Comparison of ENCODE assay signal across 19 cellular contexts in the genomic region with DNA sequence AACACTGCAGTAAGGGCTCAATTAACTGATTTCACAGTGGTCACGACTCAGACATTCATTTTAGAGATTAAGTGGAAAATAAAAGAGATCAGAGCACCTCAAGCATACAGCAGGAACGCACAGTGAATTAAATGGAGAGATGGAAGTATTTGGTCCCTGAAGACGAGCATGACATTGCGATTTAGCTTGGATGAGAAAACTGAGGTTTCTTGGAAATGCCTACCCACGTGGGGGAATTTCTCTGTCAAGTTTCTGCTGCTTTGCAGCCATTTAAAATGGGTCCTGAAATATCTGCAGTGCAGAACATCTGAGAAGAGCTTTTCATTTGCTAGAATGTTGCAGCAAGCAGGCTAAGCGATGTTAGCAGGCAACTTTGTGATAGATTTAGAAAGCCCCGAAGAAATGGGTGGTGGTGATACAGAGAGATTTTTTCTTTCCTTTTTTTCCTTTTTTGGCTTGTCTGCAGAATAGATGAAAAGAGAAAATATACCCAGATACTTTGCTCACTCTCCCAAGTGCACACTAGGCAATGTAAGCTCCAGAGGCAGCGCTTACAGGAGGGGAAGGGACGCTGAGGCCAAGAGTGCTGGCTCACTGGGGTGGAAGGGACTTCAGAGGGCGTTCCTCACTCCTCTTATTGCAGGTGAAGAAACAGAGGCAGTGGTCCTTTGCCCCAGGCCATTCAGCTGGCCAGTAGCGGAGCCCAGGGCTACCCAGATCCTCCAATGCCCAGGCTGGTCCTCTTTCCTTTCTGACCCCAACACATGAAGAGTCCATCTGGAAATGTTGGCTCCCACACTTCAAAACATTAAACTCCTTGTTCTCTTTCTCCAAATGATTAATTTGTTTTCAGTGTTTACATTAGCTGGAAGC.
DNase-seq lines count a peak whose midpoint lies in the region; ATAC-seq and TF ChIP-seq lines count a peak whose summit lies in the region.
"Had no signal": no experiment of that assay in that cellular context is flagged by ENCODE, and none has a peak within 500 bp of the region (broad histone marks: within the 10 kb centered on the region; RNA-seq: fewer than 3 reads in every experiment).

No MANE protein-coding gene starts in this region.

- no peaks in the 10 kb centered on the region for H3K9me3 Mint-ChIP-seq in activated T-helper 2 cell treated with anti-CD3 and anti-CD28 coated beads, Interferon-gamma antibody, Interleukin-2, Interleukin-4, amounts not matched to agents 10 μg/mL and 5 μg/mL and 100 μg/mL, durations not matched to agents 14 hours and 24 hours and 36 hours
- H3K9me3 Mint-ChIP-seq: neural crest cell had no signal

- in situ Hi-C loops in mammary epithelial cell (cut with MboI; ENCODE audit: low sequenced_read_pairs in 2 of 2): no loop called here

- 76% methylated on average over 10 of the region's 11 CpGs for WGBS in mammary epithelial cell (ENCODE audit: low coverage, missing lambda C conversion rate)
- WGBS in mesenchymal stem cell: 71% methylated on average over 11 of the region's 11 CpGs
- WGBS in smooth muscle cell (ENCODE audit: low lambda C conversion rate): 79% methylated on average over 11 of the region's 11 CpGs

- H3K27ac ChIP-seq in PC-9: peak overlapping the region; percentile 84
- peak overlapping the region; percentile 15 for H3K27ac ChIP-seq in mammary epithelial cell (ENCODE audit: insufficient read depth, low read depth, low read length)
- peak overlapping the region; percentile 65 for H3K27ac ChIP-seq in mesenchymal stem cell (ENCODE audit: low read length, poor library complexity, severe bottlenecking)
- H3K27ac ChIP-seq in smooth muscle cell (ENCODE audit: low read depth): no peak overlapping the region

- H3K79me1 ChIP-seq in mesenchymal stem cell (replicated peaks; ENCODE audit: low read length, poor library complexity, severe bottlenecking): no peaks in the 10 kb centered on the region

- no peak overlapping the region for H3K14ac ChIP-seq in mesenchymal stem cell (ENCODE audit: low read length in 2 of 2)

- H3K27ac Mint-ChIP-seq in activated T-helper 2 cell treated with anti-CD3 and anti-CD28 coated beads, Interferon-gamma antibody, Interleukin-2, Interleukin-4, amounts not matched to agents 10 μg/mL and 5 μg/mL and 100 μg/mL, durations not matched to agents 14 hours and 24 hours and 36 hours: no peak overlapping the region

- H3F3A ChIP-seq in PC-9 (ENCODE audit: insufficient read depth, low read depth) (peaks cover 16% of the 10 kb centered on the region; the same call in 1 of the 2 replicates), smooth muscle cell (ENCODE audit: low read depth) (no peaks in the 10 kb centered on the region)

- peaks cover 2% of the 10 kb centered on the region for H3K27me3 Mint-ChIP-seq in activated T-helper 2 cell treated with anti-CD3 and anti-CD28 coated beads, Interferon-gamma antibody, Interleukin-2, Interleukin-4, amounts not matched to agents 10 μg/mL and 5 μg/mL and 100 μg/mL, durations not matched to agents 14 hours and 24 hours and 36 hours (ENCODE audit: low read depth)

- CTCF ChIA-PET in PC-9 (lab: Charles Lee) (interaction anchor here (1.0 kb wide), 1 partner anchor 15 kb away, joined by 6 read pairs; no protein-coding TSS in a partner anchor), mammary epithelial cell (lab: Charles Lee; ENCODE audit: low non-redundant PET) (no interaction called here)

- no peak overlapping the region for H3K23ac ChIP-seq in mesenchymal stem cell (ENCODE audit: low read length in 2 of 2)

- no peak overlapping the region for H3K4ac ChIP-seq in mesenchymal stem cell (ENCODE audit: low read depth in 1 of 2, low read length in 2 of 2)

- H3K4me3 ChIP-seq in PC-9 (no peak overlapping the region), mammary epithelial cell (replicated peaks in 1 of 3; ENCODE audit: insufficient read depth in 1 of 3, low read depth in 2 of 3, low read length in 3 of 3) (no peak overlapping the region), mesenchymal stem cell (ENCODE audit: insufficient read depth in 1 of 2, low read depth in 1 of 2, low read length in 2 of 2) (peak overlapping the region in 1 of 2 experiments; percentile 53), smooth muscle cell (no peak overlapping the region)

- H3K79me2 ChIP-seq in PC-9 (ENCODE audit: low read depth) (no peaks in the 10 kb centered on the region), mammary epithelial cell (ENCODE audit: insufficient read depth, low read length) (no peaks in the 10 kb centered on the region), smooth muscle cell (ENCODE audit: low read depth) (no peaks in the 10 kb centered on the region)

- BruUV-seq in PC-9 (replicated peaks; lab: Mats Ljungman, UMichigan) (TSS peak; percentile 92), mammary epithelial cell (replicated peaks; lab: Mats Ljungman, UMichigan) (no TSS peak)

- no peak overlapping the region for H2BK12ac ChIP-seq in mesenchymal stem cell (ENCODE audit: low read length in 2 of 2)

- H3K9me3 ChIP-seq in PC-9 (ENCODE audit: insufficient read depth, low read depth) (no peaks in the 10 kb centered on the region), mammary epithelial cell (replicated peaks; ENCODE audit: insufficient read depth, low read length) (no peaks in the 10 kb centered on the region), mesenchymal stem cell (ENCODE audit: control insufficient read depth, low read length) (no peaks in the 10 kb centered on the region), smooth muscle cell (replicated peaks; ENCODE audit: low read depth) (no peaks in the 10 kb centered on the region)

- TF ChIP-seq CTCF in PC-9 (conservative IDR thresholded peaks at IDR 0.05): no peak
- TF ChIP-seq CTCF in mammary epithelial cell (conservative IDR thresholded peaks at IDR 0.05 in 1 of 2, IDR thresholded peaks at IDR 0.05 in 1 of 2; ENCODE audit: extremely low read depth in 1 of 2, insufficient read depth in 1 of 2, low read depth in 1 of 2, low read length in 2 of 2): no peak
- no peak for TF ChIP-seq CTCF in smooth muscle cell (IDR thresholded peaks at IDR 0.05; ENCODE audit: borderline replicate concordance, insufficient read depth, poor library complexity, severe bottlenecking)

- H3K18ac ChIP-seq in mesenchymal stem cell (ENCODE audit: low read depth in 1 of 2, low read length in 2 of 2): no peak overlapping the region

- no peak overlapping the region for H4K8ac ChIP-seq in mesenchymal stem cell (ENCODE audit: low read length)

- H4K91ac ChIP-seq in mesenchymal stem cell (ENCODE audit: low read length): no peak overlapping the region

- H4K20me1 ChIP-seq in PC-9 (ENCODE audit: insufficient read depth): no peaks in the 10 kb centered on the region
- H4K20me1 ChIP-seq in mammary epithelial cell (ENCODE audit: insufficient read depth, low read length): no peaks in the 10 kb centered on the region
- no peaks in the 10 kb centered on the region for H4K20me1 ChIP-seq in smooth muscle cell (ENCODE audit: low read depth)

- no peaks in the 10 kb centered on the region for H3K9me2 ChIP-seq in PC-9 (ENCODE audit: insufficient read depth)

- no peak overlapping the region for H3K4me3 Mint-ChIP-seq in activated T-helper 2 cell treated with anti-CD3 and anti-CD28 coated beads, Interferon-gamma antibody, Interleukin-2, Interleukin-4, amounts not matched to agents 10 μg/mL and 5 μg/mL and 100 μg/mL, durations not matched to agents 14 hours and 24 hours and 36 hours (ENCODE audit: low read depth)
- H3K4me3 Mint-ChIP-seq: neural crest cell had no signal

- POLR2A ChIA-PET in PC-9 (lab: Charles Lee; ENCODE audit: unreplicated experiment): interaction anchor here (0.6 kb wide), 1 partner anchor 624 kb away, joined by 3 read pairs; no protein-coding TSS in a partner anchor

- H3K36me3 ChIP-seq in PC-9 (ENCODE audit: low read depth) (no peaks in the 10 kb centered on the region), mammary epithelial cell (ENCODE audit: insufficient read depth, low read length) (no peaks in the 10 kb centered on the region), mesenchymal stem cell (ENCODE audit: control insufficient read depth in 1 of 2, insufficient read depth in 2 of 2, low read depth in 1 of 2, low read length in 2 of 2) (peaks cover 0 to 9% of the 10 kb centered on the region in 2 experiments), smooth muscle cell (ENCODE audit: low read depth) (no peaks in the 10 kb centered on the region)

- H3K4me1 ChIP-seq in PC-9 (replicated peaks; ENCODE audit: insufficient read depth) (peaks cover 28% of the 10 kb centered on the region), mammary epithelial cell (ENCODE audit: insufficient read depth, low read length) (peaks cover 23% of the 10 kb centered on the region), mesenchymal stem cell (ENCODE audit: control insufficient read depth, insufficient read depth, low read depth, low read length) (peaks cover 11% of the 10 kb centered on the region), smooth muscle cell (ENCODE audit: low read depth) (no peaks in the 10 kb centered on the region)

- no peak overlapping the region for H2BK15ac ChIP-seq in mesenchymal stem cell (ENCODE audit: low read depth, poor library complexity, severe bottlenecking)

- dilution Hi-C loops in mammary epithelial cell (cut with HindIII; ENCODE audit: low sequenced_read_pairs): no loop called here

- DNase-seq in PC-9 (peak in 1 of 2 experiments; percentile 29), mammary epithelial cell (no peak), mesenchymal stem cell (no peak), superior temporal gyrus (ENCODE audit: extremely low spot score) (peak; percentile 42), NOMO-1 treated with dmso at 0.1 percent for 144 hours (lab: John Stamatoyannopoulos, UW; ENCODE audit: unreplicated experiment) (no peak), smooth muscle cell (lab: John Stamatoyannopoulos, UW; ENCODE audit: unreplicated experiment) (no peak)
- DNase-seq in activated T-helper 2 cell treated with anti-CD3 and anti-CD28 coated beads, Interferon-gamma antibody, Interleukin-2, Interleukin-4, amounts not matched to agents 10 μg/mL and 5 μg/mL and 100 μg/mL, durations not matched to agents 14 hours and 24 hours and 36 hours (ENCODE audit: low spot score): no peak
- DNase-seq: C1 segment of cervical spinal cord; cortex of kidney; DND-41; GOT3; NCI-H1092; NCI-H2171; NCI-H82; SHP77; small intestine; stimulated activated naive CD4-positive, alpha-beta T cell had no signal

- H2AFZ ChIP-seq in PC-9 (no peak overlapping the region; the same call in 1 of the 2 replicates), mammary epithelial cell (ENCODE audit: low read depth, low read length) (peak overlapping the region; percentile 43), mesenchymal stem cell (ENCODE audit: low read depth, low read length) (no peak overlapping the region), smooth muscle cell (ENCODE audit: low read depth) (no peak overlapping the region)

- intact Hi-C loops in PC-9 (cut with micrococcal nuclease; ENCODE audit: unreplicated experiment) (loop anchor here (5.0 kb wide), 1 partner anchor 291 kb away; a partner anchor contains a TSS), mammary epithelial cell (cut with micrococcal nuclease) (no loop called here)
- intact Hi-C loops in activated T-helper 2 cell treated with anti-CD3 and anti-CD28 coated beads, Interferon-gamma antibody, Interleukin-2, Interleukin-4, amounts not matched to agents 10 μg/mL and 5 μg/mL and 100 μg/mL, durations not matched to agents 14 hours and 24 hours and 36 hours (cut with micrococcal nuclease): no loop called here

- H2BK5ac ChIP-seq in mesenchymal stem cell (ENCODE audit: low read depth, low read length, poor library complexity, severe bottlenecking): no peak overlapping the region

- H3K4me2 ChIP-seq in PC-9 (peak overlapping the region; percentile 58), mammary epithelial cell (ENCODE audit: insufficient read depth, low read depth, low read length) (peak overlapping the region; percentile 39), mesenchymal stem cell (ENCODE audit: low read length, poor library complexity, severe bottlenecking) (no peak overlapping the region), smooth muscle cell (no peak overlapping the region)

- no peaks in the 10 kb centered on the region for H3K27me3 ChIP-seq in PC-9 (ENCODE audit: insufficient read depth, low read depth)
- no peaks in the 10 kb centered on the region for H3K27me3 ChIP-seq in mammary epithelial cell (ENCODE audit: insufficient read depth, low read length)
- H3K27me3 ChIP-seq in mesenchymal stem cell (ENCODE audit: control insufficient read depth in 1 of 2, insufficient read depth in 1 of 2, low read length in 2 of 2): peaks cover 0 to 56% of the 10 kb centered on the region in 2 experiments
- no peaks in the 10 kb centered on the region for H3K27me3 ChIP-seq in smooth muscle cell (ENCODE audit: low read depth)

- H3K9ac ChIP-seq in mammary epithelial cell (ENCODE audit: insufficient read depth, low read length): no peak overlapping the region
- peak overlapping the region; percentile 28 for H3K9ac ChIP-seq in mesenchymal stem cell (ENCODE audit: low read length)
- H3K9ac ChIP-seq in smooth muscle cell (ENCODE audit: low read depth): no peak overlapping the region

- no peaks in the 10 kb centered on the region for H3K36me3 Mint-ChIP-seq in activated T-helper 2 cell treated with anti-CD3 and anti-CD28 coated beads, Interferon-gamma antibody, Interleukin-2, Interleukin-4, amounts not matched to agents 10 μg/mL and 5 μg/mL and 100 μg/mL, durations not matched to agents 14 hours and 24 hours and 36 hours (ENCODE audit: low read depth)

- H2AK5ac ChIP-seq in mesenchymal stem cell (ENCODE audit: low read length, severe bottlenecking): no peak overlapping the region

- no peaks in the 10 kb centered on the region for H3K4me1 Mint-ChIP-seq in activated T-helper 2 cell treated with anti-CD3 and anti-CD28 coated beads, Interferon-gamma antibody, Interleukin-2, Interleukin-4, amounts not matched to agents 10 μg/mL and 5 μg/mL and 100 μg/mL, durations not matched to agents 14 hours and 24 hours and 36 hours (ENCODE audit: low read depth)
- H3K4me1 Mint-ChIP-seq: neural crest cell had no signal

- ATAC-seq in HG03442 (IDR thresholded peaks at IDR 0.05; ENCODE audit: unreplicated experiment): no peak

- no peak overlapping the region for H2BK120ac ChIP-seq in mesenchymal stem cell (ENCODE audit: low read depth, low read length)

Comparison
In these comparisons a context has a peak if more than half of its experiments do, and no peak if none do; other contexts are left out.
1. H3K4me2 ChIP-seq: peak in PC-9 (single experiment) and mammary epithelial cell (single experiment); none in mesenchymal stem cell (single experiment) and smooth muscle cell (single experiment).